ENCODE assay signal across 20 cellular contexts in genomic region chr12:95440401-95440800, GRCh38. TPM values are rescaled to one million over a fixed set of nuclear protein-coding genes. Genes with fewer than 3 reads are reported as not detected.
DNase-seq lines count a peak whose midpoint lies in the region; ATAC-seq and TF ChIP-seq lines count a peak whose summit lies in the region.
"Had no signal": no experiment of that assay in that cellular context is flagged by ENCODE, and none has a peak within 500 bp of the region (broad histone marks: within the 10 kb centered on the region; RNA-seq: fewer than 3 reads in every experiment).

No MANE protein-coding gene starts in this region.

- no peaks in the 10 kb centered on the region for H3K4me1 ChIP-seq in A673 (ENCODE audit: insufficient read depth, low read length, poor library complexity, severe bottlenecking)

- H3K9me3 ChIP-seq in A673 (ENCODE audit: low read depth, low read length, poor library complexity, severe bottlenecking): no peaks in the 10 kb centered on the region
- H3K9me3 ChIP-seq: mucosa of descending colon, neutrophil, thoracic aorta had no signal

- H3K27me3 Mint-ChIP-seq in stimulated activated memory B cell treated with anti-CD40 and anti-IgM and Interleukin-4, amounts not matched to agents 10 μg/mL and 1 μg/mL and 100 μg/mL, for 72 hours: no peaks in the 10 kb centered on the region

- H3K36me3 ChIP-seq in A673 (ENCODE audit: insufficient read depth, low read length, poor library complexity, severe bottlenecking): no peaks in the 10 kb centered on the region
- H3K36me3 ChIP-seq: neutrophil, thoracic aorta had no signal

- no TSS peak for BruUV-seq in A673 (replicated peaks; lab: Mats Ljungman, UMichigan)

- TF ChIP-seq CTCF in A673 (conservative IDR thresholded peaks at IDR 0.05; ENCODE audit: low read depth, low read length): no peak
- TF ChIP-seq CTCF in fibroblast of pulmonary artery (IDR thresholded peaks at IDR 0.05; ENCODE audit: low read length, missing control alignments): no peak

- no peaks in the 10 kb centered on the region for H3K4me1 Mint-ChIP-seq in stimulated activated effector memory CD8-positive, alpha-beta T cell treated with anti-CD3 and anti-CD28 coated beads, Interleukin-12 subunit alpha, Interleukin-12 subunit beta, amount 100 ng/mL, for 72 hours
- H3K4me1 Mint-ChIP-seq in stimulated activated memory B cell treated with anti-CD40 and anti-IgM and Interleukin-4, amounts not matched to agents 10 μg/mL and 1 μg/mL and 100 μg/mL, for 72 hours: peaks cover 26% of the 10 kb centered on the region
- H3K4me1 Mint-ChIP-seq: CD14-positive monocyte had no signal

- CTCF ChIA-PET in A673 (lab: Charles Lee): no interaction called here

- POLR2A ChIA-PET in A673 (lab: Charles Lee; ENCODE audit: low non-redundant PET): no interaction called here

- H3K27ac ChIP-seq in A673 (ENCODE audit: low read depth, low read length, poor library complexity, severe bottlenecking): no peak overlapping the region
- H3K27ac ChIP-seq: neutrophil, SK-N-MC, thoracic aorta had no signal

- no peak overlapping the region for H3K27ac Mint-ChIP-seq in stimulated activated effector memory CD8-positive, alpha-beta T cell treated with anti-CD3 and anti-CD28 coated beads, Interleukin-12 subunit alpha, Interleukin-12 subunit beta, amount 100 ng/mL, for 72 hours
- no peak overlapping the region for H3K27ac Mint-ChIP-seq in stimulated activated memory B cell treated with anti-CD40 and anti-IgM and Interleukin-4, amounts not matched to agents 10 μg/mL and 1 μg/mL and 100 μg/mL, for 72 hours
- H3K27ac Mint-ChIP-seq: CD14-positive monocyte had no signal

- DNase-seq in A673 (ENCODE audit: low spot score): peak; percentile 37
- DNase-seq in HS-5 (ENCODE audit: low read depth): peak; percentile 20
- peak; percentile 74 for DNase-seq in amniotic epithelial cell (ENCODE audit: low read depth)
- DNase-seq in fibroblast of pulmonary artery (ENCODE audit: low read depth): peak; percentile 5
- DNase-seq in stimulated activated effector memory CD8-positive, alpha-beta T cell treated with anti-CD3 and anti-CD28 coated beads, Interleukin-12 subunit alpha, Interleukin-12 subunit beta, amount 100 ng/mL, for 72 hours (ENCODE audit: low spot score in 2 of 2): no peak
- DNase-seq in T-helper 1 cell: no peak
- no peak for DNase-seq in activated T-cell treated with anti-CD3 and anti-CD28 coated beads, Interleukin-2, amount 50 U/mL, for 48 hours
- DNase-seq: ACHN; activated CD4-positive, alpha-beta T cell treated with anti-CD3 and anti-CD28 coated beads for 4 hours; activated effector memory CD4-positive, alpha-beta T cell treated with Interleukin-2 at 50 U/mL for 16 hours; amygdala; left ventricle myocardium superior; mucosa of descending colon; NCI-H146; NCI-H82 had no signal

- H3K9me3 Mint-ChIP-seq in stimulated activated effector memory CD8-positive, alpha-beta T cell treated with anti-CD3 and anti-CD28 coated beads, Interleukin-12 subunit alpha, Interleukin-12 subunit beta, amount 100 ng/mL, for 72 hours: peaks cover 2% of the 10 kb centered on the region
- peaks cover 3% of the 10 kb centered on the region for H3K9me3 Mint-ChIP-seq in stimulated activated memory B cell treated with anti-CD40 and anti-IgM and Interleukin-4, amounts not matched to agents 10 μg/mL and 1 μg/mL and 100 μg/mL, for 72 hours

- no peak overlapping the region for H3K4me3 Mint-ChIP-seq in stimulated activated effector memory CD8-positive, alpha-beta T cell treated with anti-CD3 and anti-CD28 coated beads, Interleukin-12 subunit alpha, Interleukin-12 subunit beta, amount 100 ng/mL, for 72 hours
- no peak overlapping the region for H3K4me3 Mint-ChIP-seq in stimulated activated memory B cell treated with anti-CD40 and anti-IgM and Interleukin-4, amounts not matched to agents 10 μg/mL and 1 μg/mL and 100 μg/mL, for 72 hours
- H3K4me3 Mint-ChIP-seq: CD14-positive monocyte had no signal

- no peaks in the 10 kb centered on the region for H3K27me3 ChIP-seq in A673 (replicated peaks; ENCODE audit: insufficient read depth, low read depth, low read length, poor library complexity)

- H3K4me3 ChIP-seq in A673 (ENCODE audit: low read depth, low read length, poor library complexity, severe bottlenecking): no peak overlapping the region
- H3K4me3 ChIP-seq in fibroblast of pulmonary artery (replicated peaks; ENCODE audit: low read depth, low read length): no peak overlapping the region
- H3K4me3 ChIP-seq: mucosa of descending colon, SK-N-MC, thoracic aorta had no signal

- ATAC-seq in stimulated activated effector memory CD8-positive, alpha-beta T cell treated with anti-CD3 and anti-CD28 coated beads, Interleukin-12 subunit alpha, Interleukin-12 subunit beta, amount 100 ng/mL, for 72 hours: no peak
- no peak for ATAC-seq in stimulated activated memory B cell treated with anti-CD40 and anti-IgM and Interleukin-4, amounts not matched to agents 10 μg/mL and 1 μg/mL and 100 μg/mL, for 72 hours
- ATAC-seq: left ventricle myocardium superior, mucosa of descending colon had no signal

- intact Hi-C loops in A673 (cut with micrococcal nuclease; ENCODE audit: unreplicated experiment): no loop called here

- no peaks in the 10 kb centered on the region for H3K36me3 Mint-ChIP-seq in stimulated activated effector memory CD8-positive, alpha-beta T cell treated with anti-CD3 and anti-CD28 coated beads, Interleukin-12 subunit alpha, Interleukin-12 subunit beta, amount 100 ng/mL, for 72 hours
- no peaks in the 10 kb centered on the region for H3K36me3 Mint-ChIP-seq in stimulated activated memory B cell treated with anti-CD40 and anti-IgM and Interleukin-4, amounts not matched to agents 10 μg/mL and 1 μg/mL and 100 μg/mL, for 72 hours
- H3K36me3 Mint-ChIP-seq: CD14-positive monocyte had no signal

RNA-seq across cellular contexts. Expression of gene METAP2, which starts 33.6 kb away (rescaled TPM):
- 135 and 136 TPM in 2 replicates for total RNA-seq in A673 (2021)

Comparison
In these comparisons a context has a peak if more than half of its experiments do, and no peak if none do; other contexts are left out.
1. DNase-seq: peak in A673 (single experiment), HS-5 (single experiment), amniotic epithelial cell (single experiment) and fibroblast of pulmonary artery (single experiment); none in stimulated activated effector memory CD8-positive, alpha-beta T cell treated with anti-CD3 and anti-CD28 coated beads, Interleukin-12 subunit alpha, Interleukin-12 subunit beta, amount 100 ng/mL, for 72 hours (0 of 2), T-helper 1 cell (0 of 5) and activated T-cell treated with anti-CD3 and anti-CD28 coated beads, Interleukin-2, amount 50 U/mL, for 48 hours (0 of 2).